In genomic region chr4:168877407-168877778, GRCh38 we compare ENCODE assay signal across 4 cellular contexts.
TF ChIP-seq lines count a peak whose summit lies in the region.

No MANE protein-coding gene starts in this region.

TF ChIP-seq in liver, 16 proteins besides CTCF, POLR2A, EP300 and RAD21 (continues in another document):
- no peak for TF ChIP-seq YY1 (IDR thresholded peaks at IDR 0.05)
- TF ChIP-seq REST (IDR thresholded peaks at IDR 0.05) = no peak
- no peak for TF ChIP-seq HNF4G (IDR thresholded peaks at IDR 0.05)
- TF ChIP-seq GABPA (IDR thresholded peaks at IDR 0.05 in 1 of 2, conservative IDR thresholded peaks at IDR 0.05 in 1 of 2) = no peak
- no peak for TF ChIP-seq HNF4A (conservative IDR thresholded peaks at IDR 0.05)
- no peak for TF ChIP-seq ATF3 (IDR thresholded peaks at IDR 0.05)
- TF ChIP-seq FOXA2 (IDR thresholded peaks at IDR 0.05) = no peak
- TF ChIP-seq RXRA (IDR thresholded peaks at IDR 0.05) = no peak
- TF ChIP-seq, protein P1, sequence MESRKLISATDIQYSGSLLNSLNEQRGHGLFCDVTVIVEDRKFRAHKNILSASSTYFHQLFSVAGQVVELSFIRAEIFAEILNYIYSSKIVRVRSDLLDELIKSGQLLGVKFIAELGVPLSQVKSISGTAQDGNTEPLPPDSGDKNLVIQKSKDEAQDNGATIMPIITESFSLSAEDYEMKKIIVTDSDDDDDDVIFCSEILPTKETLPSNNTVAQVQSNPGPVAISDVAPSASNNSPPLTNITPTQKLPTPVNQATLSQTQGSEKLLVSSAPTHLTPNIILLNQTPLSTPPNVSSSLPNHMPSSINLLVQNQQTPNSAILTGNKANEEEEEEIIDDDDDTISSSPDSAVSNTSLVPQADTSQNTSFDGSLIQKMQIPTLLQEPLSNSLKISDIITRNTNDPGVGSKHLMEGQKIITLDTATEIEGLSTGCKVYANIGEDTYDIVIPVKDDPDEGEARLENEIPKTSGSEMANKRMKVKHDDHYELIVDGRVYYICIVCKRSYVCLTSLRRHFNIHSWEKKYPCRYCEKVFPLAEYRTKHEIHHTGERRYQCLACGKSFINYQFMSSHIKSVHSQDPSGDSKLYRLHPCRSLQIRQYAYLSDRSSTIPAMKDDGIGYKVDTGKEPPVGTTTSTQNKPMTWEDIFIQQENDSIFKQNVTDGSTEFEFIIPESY (IDR thresholded peaks at IDR 0.05) = no peak

TF ChIP-seq in HepG2, 621 proteins besides CTCF, POLR2A, EP300 and RAD21:
- TF ChIP-seq, protein P2, sequence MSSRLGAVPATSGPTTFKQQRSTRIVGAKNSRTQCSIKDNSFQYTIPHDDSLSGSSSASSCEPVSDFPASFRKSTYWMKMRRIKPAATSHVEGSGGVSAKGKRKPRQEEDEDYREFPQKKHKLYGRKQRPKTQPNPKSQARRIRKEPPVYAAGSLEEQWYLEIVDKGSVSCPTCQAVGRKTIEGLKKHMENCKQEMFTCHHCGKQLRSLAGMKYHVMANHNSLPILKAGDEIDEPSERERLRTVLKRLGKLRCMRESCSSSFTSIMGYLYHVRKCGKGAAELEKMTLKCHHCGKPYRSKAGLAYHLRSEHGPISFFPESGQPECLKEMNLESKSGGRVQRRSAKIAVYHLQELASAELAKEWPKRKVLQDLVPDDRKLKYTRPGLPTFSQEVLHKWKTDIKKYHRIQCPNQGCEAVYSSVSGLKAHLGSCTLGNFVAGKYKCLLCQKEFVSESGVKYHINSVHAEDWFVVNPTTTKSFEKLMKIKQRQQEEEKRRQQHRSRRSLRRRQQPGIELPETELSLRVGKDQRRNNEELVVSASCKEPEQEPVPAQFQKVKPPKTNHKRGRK (CRISPR knock-in tag; IDR thresholded peaks at IDR 0.05) = no peak
- no peak for TF ChIP-seq NRL (CRISPR knock-in tag; IDR thresholded peaks at IDR 0.05; ENCODE audit: borderline replicate concordance)
- no peak for TF ChIP-seq REXO4 (CRISPR knock-in tag; IDR thresholded peaks at IDR 0.05; ENCODE audit: borderline replicate concordance)
- no peak for TF ChIP-seq ZSCAN29 (CRISPR knock-in tag; conservative IDR thresholded peaks at IDR 0.05)
- no peak for TF ChIP-seq ZNF740 (CRISPR knock-in tag; IDR thresholded peaks at IDR 0.05)
- TF ChIP-seq CHD4 (IDR thresholded peaks at IDR 0.05; ENCODE audit: borderline replicate concordance, low read length) = no peak
- TF ChIP-seq ZNF556 (CRISPR knock-in tag; IDR thresholded peaks at IDR 0.05; ENCODE audit: borderline replicate concordance) = no peak
- TF ChIP-seq YEATS4 (CRISPR knock-in tag; IDR thresholded peaks at IDR 0.05; ENCODE audit: borderline replicate concordance) = no peak

TF ChIP-seq in H1, 55 proteins besides CTCF, POLR2A, EP300 and RAD21:
- TF ChIP-seq ASH2L (IDR thresholded peaks at IDR 0.05; ENCODE audit: low read length) (no peak), CTBP2 (IDR thresholded peaks at IDR 0.05; ENCODE audit: borderline replicate concordance, insufficient read depth, insufficient read length, low read length) (no peak), SRF (IDR thresholded peaks at IDR 0.05; ENCODE audit: low read depth, low read length) (no peak), PHF8 (conservative IDR thresholded peaks at IDR 0.05; ENCODE audit: low read depth, low read length) (no peak), CBX8 (IDR thresholded peaks at IDR 0.05; ENCODE audit: borderline replicate concordance, low read depth, low read length) (no peak), SIRT6 (IDR thresholded peaks at IDR 0.05; ENCODE audit: low read length) (no peak), MAFK (IDR thresholded peaks at IDR 0.05; ENCODE audit: low read depth, low read length) (no peak; the same call in 1 of the 2 replicates), KDM4A (IDR thresholded peaks at IDR 0.05; ENCODE audit: low read depth, low read length, severe bottlenecking) (no peak), TEAD4 (IDR thresholded peaks at IDR 0.05; ENCODE audit: low read depth, low read length) (no peak), HDAC6 (IDR thresholded peaks at IDR 0.05; ENCODE audit: low read depth, low read length) (no peak), TAF1 (IDR thresholded peaks at IDR 0.05; ENCODE audit: low read depth, low read length) (no peak)
- TF ChIP-seq, protein P3, sequence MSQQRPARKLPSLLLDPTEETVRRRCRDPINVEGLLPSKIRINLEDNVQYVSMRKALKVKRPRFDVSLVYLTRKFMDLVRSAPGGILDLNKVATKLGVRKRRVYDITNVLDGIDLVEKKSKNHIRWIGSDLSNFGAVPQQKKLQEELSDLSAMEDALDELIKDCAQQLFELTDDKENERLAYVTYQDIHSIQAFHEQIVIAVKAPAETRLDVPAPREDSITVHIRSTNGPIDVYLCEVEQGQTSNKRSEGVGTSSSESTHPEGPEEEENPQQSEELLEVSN (IDR thresholded peaks at IDR 0.05) = no peak

TF ChIP-seq in HEK293T, 16 proteins besides CTCF, POLR2A, EP300 and RAD21:
- TF ChIP-seq SP1 (IDR thresholded peaks at IDR 0.05) (no peak), FOXM1 (IDR thresholded peaks at IDR 0.05; ENCODE audit: borderline replicate concordance) (no peak), ELF4 (IDR thresholded peaks at IDR 0.05) (no peak), HDGF (IDR thresholded peaks at IDR 0.05; ENCODE audit: borderline replicate concordance) (no peak), SUZ12 (IDR thresholded peaks at IDR 0.05) (no peak), ZNF384 (IDR thresholded peaks at IDR 0.05) (no peak), LEF1 (IDR thresholded peaks at IDR 0.05; ENCODE audit: borderline replicate concordance) (no peak), BHLHE40 (IDR thresholded peaks at IDR 0.05; ENCODE audit: borderline replicate concordance) (no peak), L3MBTL2 (conservative IDR thresholded peaks at IDR 0.05) (no peak), FOXA1 (IDR thresholded peaks at IDR 0.05) (no peak)
